ENCODE assay signal across 13 cellular contexts in the genomic region with DNA sequence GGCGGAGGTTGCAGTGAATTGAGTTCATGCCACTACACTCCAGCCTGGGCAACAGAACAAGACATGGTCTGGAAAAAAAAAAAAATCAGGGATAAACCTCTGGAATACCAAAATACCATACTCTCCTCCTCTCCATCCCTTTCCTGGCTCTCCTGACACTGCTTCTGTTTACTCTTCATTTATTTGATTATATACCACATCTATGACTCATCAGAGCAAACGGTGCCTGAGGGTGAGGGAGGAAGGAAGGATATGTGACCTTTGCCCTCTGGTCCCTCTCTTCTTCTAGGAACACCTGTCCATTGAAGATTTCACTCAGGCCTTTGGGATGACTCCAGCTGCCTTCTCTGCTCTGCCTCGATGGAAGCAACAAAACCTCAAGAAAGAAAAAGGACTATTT. TPM values are rescaled to one million over a fixed set of nuclear protein-coding genes. Genes with fewer than 3 reads are reported as not detected.
DNase-seq lines count a peak whose midpoint lies in the region; ATAC-seq, FAIRE-seq and TF ChIP-seq lines count a peak whose summit lies in the region.
"Had no signal": no experiment of that assay in that cellular context is flagged by ENCODE, and none has a peak within 500 bp of the region (broad histone marks: within the 10 kb centered on the region; RNA-seq: fewer than 3 reads in every experiment).

No MANE protein-coding gene starts in this region.

- TF ChIP-seq CTCF in bronchial epithelial cell (IDR thresholded peaks at IDR 0.05; ENCODE audit: insufficient read depth, low read length, severe bottlenecking): no peak

- H3K27me3 ChIP-seq in bronchial epithelial cell (ENCODE audit: control insufficient read depth, insufficient read depth, low read length): no peaks in the 10 kb centered on the region

- H3K4me3 ChIP-seq in bronchial epithelial cell (ENCODE audit: low read depth, low read length): no peak overlapping the region
- H3K4me3 ChIP-seq: skin epidermis had no signal

- FAIRE-seq in bronchial epithelial cell (lab: Jason Lieb, UNC): no peak
- FAIRE-seq: G401.6 had no signal

- DNase-seq in EL (peak; percentile 68), M059J (ENCODE audit: low read depth) (peak; percentile 79), bronchial epithelial cell (ENCODE audit: low read depth) (peak; percentile 68), mucosa of gallbladder (ENCODE audit: low spot score) (peak; percentile 36), NCI-H1436 (lab: John Stamatoyannopoulos, UW) (no peak), NCI-H2107 treated with DMSO at 0.1 percent for 48 hours (lab: John Stamatoyannopoulos, UW; ENCODE audit: unreplicated experiment) (no peak), NCI-H2081 (lab: John Stamatoyannopoulos, UW) (no peak)
- DNase-seq: activated CD4-positive, alpha-beta T cell treated with anti-CD3 and anti-CD28 coated beads, Interleukin-2, amount 50 U/mL, for 1 hour; activated naive CD8-positive, alpha-beta T cell treated with anti-CD3 and anti-CD28 coated beads for 36 hours; NCI-H526 treated with DMSO at 0.1 percent for 48 hours had no signal

- no peaks in the 10 kb centered on the region for H3K36me3 ChIP-seq in bronchial epithelial cell (ENCODE audit: control insufficient read depth, insufficient read depth, low read length)

- ATAC-seq in HG03025 (IDR thresholded peaks at IDR 0.05; ENCODE audit: low FRiP score, unreplicated experiment): no peak

RNA-seq across cellular contexts. Expression of gene VIL1, which starts 30.0 kb away (rescaled TPM):
- not detected in 2 replicates for total RNA-seq in M059J (2014; rRNA removed; shearing (Covaris generic))
- not detected in 2 replicates for total RNA-seq in bronchial epithelial cell
- 328 TPM for total RNA-seq in mucosa of gallbladder
- total RNA-seq: activated naive CD8-positive, alpha-beta T cell treated with anti-CD3 and anti-CD28 coated beads for 36 hours had no signal

RNA-seq across cellular contexts. Expression of gene CTDSP1, which starts 49.3 kb away (rescaled TPM):
- 31.6 and 37.8 TPM in 2 replicates for total RNA-seq in M059J (2014; rRNA removed; shearing (Covaris generic))
- total RNA-seq in bronchial epithelial cell (26.5 and 32.1 TPM in 2 replicates), mucosa of gallbladder (184 TPM)

Comparison
In these comparisons a context has a peak if more than half of its experiments do, and no peak if none do; other contexts are left out.
1. DNase-seq: peak in EL (single experiment), M059J (single experiment), bronchial epithelial cell (single experiment) and mucosa of gallbladder (single experiment); none in NCI-H1436 (single experiment), NCI-H2107 treated with DMSO at 0.1 percent for 48 hours (single experiment) and NCI-H2081 (0 of 2).
2. RNA of gene VIL1, which starts 30.0 kb away (total RNA-seq): 328 TPM in mucosa of gallbladder (single experiment); not detected in M059J and not detected in bronchial epithelial cell; every median in the first group is over 100 times any median in the second.